8 cellular contexts compared by ENCODE assay signal in genomic region chr15:72118400-72118978, GRCh38. TPM values are rescaled to one million over a fixed set of nuclear protein-coding genes. Genes with fewer than 3 reads are reported as not detected.
DNase-seq lines count a peak whose midpoint lies in the region; ATAC-seq and TF ChIP-seq lines count a peak whose summit lies in the region.

TSS of gene SENP8 (plus strand) at chr15:72118403. CDS start at chr15:72139624, 21,221 bp downstream.

- intact Hi-C loops in activated T-helper 2 cell treated with anti-CD3 and anti-CD28 coated beads, Interferon-gamma antibody, Interleukin-2, Interleukin-4, amounts not matched to agents 10 μg/mL and 5 μg/mL and 100 μg/mL, durations not matched to agents 14 hours and 24 hours and 36 hours (cut with micrococcal nuclease), result loop anchor here (2.0 to 5.0 kb wide), 3 partner anchors 109 to 354 kb away; partner anchors contain the start of genes ARIH1 and PARP6
- intact Hi-C loops in left cardiac atrium (cut with DNase I), result no loop called here

- ATAC-seq in GM19025 (IDR thresholded peaks at IDR 0.05; ENCODE audit: low read depth, unreplicated experiment) (peak; percentile 14), HG03521 (IDR thresholded peaks at IDR 0.05; ENCODE audit: unreplicated experiment) (peak; percentile 24), left cardiac atrium (peak; percentile 60 to 71)

- H3K4me1 Mint-ChIP-seq in activated T-helper 2 cell treated with anti-CD3 and anti-CD28 coated beads, Interferon-gamma antibody, Interleukin-2, Interleukin-4, amounts not matched to agents 10 μg/mL and 5 μg/mL and 100 μg/mL, durations not matched to agents 14 hours and 24 hours and 36 hours (ENCODE audit: low read depth), result peaks cover 30% of the 10 kb centered on the region

- peak within 1 kb of the TSS; percentile 85 for H3K27ac ChIP-seq in C4-2B

- H3K36me3 Mint-ChIP-seq in activated T-helper 2 cell treated with anti-CD3 and anti-CD28 coated beads, Interferon-gamma antibody, Interleukin-2, Interleukin-4, amounts not matched to agents 10 μg/mL and 5 μg/mL and 100 μg/mL, durations not matched to agents 14 hours and 24 hours and 36 hours (ENCODE audit: low read depth), result no peaks in the 10 kb centered on the region

- no peak for DNase-seq in activated T-helper 2 cell treated with anti-CD3 and anti-CD28 coated beads, Interferon-gamma antibody, Interleukin-2, Interleukin-4, amounts not matched to agents 10 μg/mL and 5 μg/mL and 100 μg/mL, durations not matched to agents 14 hours and 24 hours and 36 hours (ENCODE audit: low spot score)
- DNase-seq in left cardiac atrium, result no peak
- DNase-seq in skeletal muscle cell (ENCODE audit: low read depth), result no peak
- no peak for DNase-seq in NCI-H1694 (lab: John Stamatoyannopoulos, UW)
- DNase-seq in stimulated activated CD4-positive, alpha-beta T cell treated with anti-CD3 and anti-CD28 coated beads, Interleukin-1b, Interleukin-23, amount 100 ng/mL, for 48 hours, result no peak

- H3K4me3 Mint-ChIP-seq in activated T-helper 2 cell treated with anti-CD3 and anti-CD28 coated beads, Interferon-gamma antibody, Interleukin-2, Interleukin-4, amounts not matched to agents 10 μg/mL and 5 μg/mL and 100 μg/mL, durations not matched to agents 14 hours and 24 hours and 36 hours (ENCODE audit: low read depth), result peak within 1 kb of the TSS; percentile 90

- H3K4me3 ChIP-seq in skeletal muscle cell (ENCODE audit: low read depth, low read length), result peak within 1 kb of the TSS; percentile 74

- H3K27me3 Mint-ChIP-seq in activated T-helper 2 cell treated with anti-CD3 and anti-CD28 coated beads, Interferon-gamma antibody, Interleukin-2, Interleukin-4, amounts not matched to agents 10 μg/mL and 5 μg/mL and 100 μg/mL, durations not matched to agents 14 hours and 24 hours and 36 hours (ENCODE audit: low read depth), result peaks cover 8% of the 10 kb centered on the region

- peak within 1 kb of the TSS; percentile 97 for H3K27ac Mint-ChIP-seq in activated T-helper 2 cell treated with anti-CD3 and anti-CD28 coated beads, Interferon-gamma antibody, Interleukin-2, Interleukin-4, amounts not matched to agents 10 μg/mL and 5 μg/mL and 100 μg/mL, durations not matched to agents 14 hours and 24 hours and 36 hours

- no peaks in the 10 kb centered on the region for H3K9me3 Mint-ChIP-seq in activated T-helper 2 cell treated with anti-CD3 and anti-CD28 coated beads, Interferon-gamma antibody, Interleukin-2, Interleukin-4, amounts not matched to agents 10 μg/mL and 5 μg/mL and 100 μg/mL, durations not matched to agents 14 hours and 24 hours and 36 hours

- TF ChIP-seq CTCF in C4-2B (conservative IDR thresholded peaks at IDR 0.05), result no peak

RNA-seq across cellular contexts. Expression of gene SENP8, which starts in this region (rescaled TPM):
- 1.5 and 2.0 TPM in 2 replicates for total RNA-seq in activated T-helper 2 cell treated with anti-CD3 and anti-CD28 coated beads, Interferon-gamma antibody, Interleukin-2, Interleukin-4, amounts not matched to agents 10 μg/mL and 5 μg/mL and 100 μg/mL, durations not matched to agents 14 hours and 24 hours and 36 hours
- 1 to 10 TPM; 3.6 to 4.7 TPM for total RNA-seq in left cardiac atrium

Comparison
In these comparisons a context has a peak if more than half of its experiments do, and no peak if none do; other contexts are left out.
1. ATAC-seq: peak in every context shown above with its lines; median percentile 66 in left cardiac atrium; 24 in HG03521; 14 in GM19025.